ENCODE assay signal across 14 cellular contexts in genomic region chr7:147096629-147097028, GRCh38.
DNase-seq lines count a peak whose midpoint lies in the region; ATAC-seq and TF ChIP-seq lines count a peak whose summit lies in the region.
"Had no signal": no experiment of that assay in that cellular context is flagged by ENCODE, and none has a peak within 500 bp of the region (broad histone marks: within the 10 kb centered on the region; RNA-seq: fewer than 3 reads in every experiment).

No MANE protein-coding gene starts in this region.

- POLR2A ChIA-PET in OCI-LY7 (lab: Charles Lee) (interaction anchor here (1.0 to 1.2 kb wide), 2 partner anchors 11 to 27 kb away, joined by 3 to 4 read pairs; no protein-coding TSS in a partner anchor), A673 (lab: Charles Lee; ENCODE audit: low non-redundant PET) (no interaction called here)

- no peaks in the 10 kb centered on the region for H4K20me1 ChIP-seq in OCI-LY7 (ENCODE audit: insufficient read depth, low read length)

- no peaks in the 10 kb centered on the region for H3K79me2 ChIP-seq in OCI-LY7 (ENCODE audit: insufficient read depth, low read depth, low read length)

- ATAC-seq in GM18868 (IDR thresholded peaks at IDR 0.05; ENCODE audit: unreplicated experiment) (peak; percentile 80), HG03432 (IDR thresholded peaks at IDR 0.05; ENCODE audit: unreplicated experiment) (peak; percentile 60), HG03571 (IDR thresholded peaks at IDR 0.05; ENCODE audit: unreplicated experiment) (no peak)

- intact Hi-C loops in OCI-LY7 (cut with micrococcal nuclease; ENCODE audit: unreplicated experiment), result no loop called here
- intact Hi-C loops in A673 (cut with micrococcal nuclease; ENCODE audit: unreplicated experiment), result no loop called here

- H3K9me3 ChIP-seq in OCI-LY7 (ENCODE audit: low read length) (no peaks in the 10 kb centered on the region; the same call in 1 of the 2 replicates), A673 (ENCODE audit: low read depth, low read length, poor library complexity, severe bottlenecking) (no peaks in the 10 kb centered on the region)
- H3K9me3 ChIP-seq: HAP-1 had no signal

- DNase-seq in OCI-LY7 (ENCODE audit: low spot score) (peak; percentile 16), A673 (ENCODE audit: low spot score) (no peak), H4 (ENCODE audit: low spot score) (no peak)
- DNase-seq: AML-193; C1 segment of cervical spinal cord; Calu3; CD4-positive, alpha-beta T cell; DMS 273 treated with DMSO at 0.1 percent for 48 hours; GOT3 had no signal

- no peaks in the 10 kb centered on the region for H3K36me3 ChIP-seq in OCI-LY7 (ENCODE audit: insufficient read depth, low read length)
- no peaks in the 10 kb centered on the region for H3K36me3 ChIP-seq in A673 (ENCODE audit: insufficient read depth, low read length, poor library complexity, severe bottlenecking)
- H3K36me3 ChIP-seq: HAP-1 had no signal

- H3K4me2 ChIP-seq in OCI-LY7 (ENCODE audit: low read length), result peak overlapping the region; percentile 29; the same call in 1 of the 2 replicates

- H3K27me3 ChIP-seq in A673 (replicated peaks; ENCODE audit: insufficient read depth, low read depth, low read length, poor library complexity), result no peaks in the 10 kb centered on the region

- H3K4me1 ChIP-seq in OCI-LY7 (ENCODE audit: insufficient read depth, low read length, poor library complexity, severe bottlenecking) (no peaks in the 10 kb centered on the region), A673 (ENCODE audit: insufficient read depth, low read length, poor library complexity, severe bottlenecking) (no peaks in the 10 kb centered on the region)
- H3K4me1 ChIP-seq: HAP-1 had no signal

- no TSS peak for BruUV-seq in OCI-LY7 (replicated peaks; lab: Mats Ljungman, UMichigan)
- no TSS peak for BruUV-seq in A673 (replicated peaks; lab: Mats Ljungman, UMichigan)

- H3K4me3 ChIP-seq in OCI-LY7 (ENCODE audit: low read depth, low read length, poor library complexity, severe bottlenecking) (no peak overlapping the region), A673 (ENCODE audit: low read depth, low read length, poor library complexity, severe bottlenecking) (no peak overlapping the region)
- H3K4me3 ChIP-seq: HAP-1 had no signal

- H2AFZ ChIP-seq in OCI-LY7 (ENCODE audit: low read length), result no peak overlapping the region

- H3K27ac ChIP-seq in OCI-LY7 (ENCODE audit: low read depth, low read length, poor library complexity, severe bottlenecking), result peak overlapping the region; percentile 16
- H3K27ac ChIP-seq in A673 (ENCODE audit: low read depth, low read length, poor library complexity, severe bottlenecking), result no peak overlapping the region
- H3K27ac ChIP-seq: HL-60 had no signal

- TF ChIP-seq CTCF in OCI-LY7 (conservative IDR thresholded peaks at IDR 0.05; ENCODE audit: low read length) (no peak), A673 (conservative IDR thresholded peaks at IDR 0.05; ENCODE audit: low read depth, low read length) (no peak)

- H3K9me2 ChIP-seq in OCI-LY7 (ENCODE audit: insufficient read depth, low read length), result no peaks in the 10 kb centered on the region

- CTCF ChIA-PET in OCI-LY7 (lab: Charles Lee; ENCODE audit: unreplicated experiment) (no interaction called here), A673 (lab: Charles Lee) (no interaction called here)
